Comparison of ENCODE assay signal across 9 cellular contexts in the genomic region with DNA sequence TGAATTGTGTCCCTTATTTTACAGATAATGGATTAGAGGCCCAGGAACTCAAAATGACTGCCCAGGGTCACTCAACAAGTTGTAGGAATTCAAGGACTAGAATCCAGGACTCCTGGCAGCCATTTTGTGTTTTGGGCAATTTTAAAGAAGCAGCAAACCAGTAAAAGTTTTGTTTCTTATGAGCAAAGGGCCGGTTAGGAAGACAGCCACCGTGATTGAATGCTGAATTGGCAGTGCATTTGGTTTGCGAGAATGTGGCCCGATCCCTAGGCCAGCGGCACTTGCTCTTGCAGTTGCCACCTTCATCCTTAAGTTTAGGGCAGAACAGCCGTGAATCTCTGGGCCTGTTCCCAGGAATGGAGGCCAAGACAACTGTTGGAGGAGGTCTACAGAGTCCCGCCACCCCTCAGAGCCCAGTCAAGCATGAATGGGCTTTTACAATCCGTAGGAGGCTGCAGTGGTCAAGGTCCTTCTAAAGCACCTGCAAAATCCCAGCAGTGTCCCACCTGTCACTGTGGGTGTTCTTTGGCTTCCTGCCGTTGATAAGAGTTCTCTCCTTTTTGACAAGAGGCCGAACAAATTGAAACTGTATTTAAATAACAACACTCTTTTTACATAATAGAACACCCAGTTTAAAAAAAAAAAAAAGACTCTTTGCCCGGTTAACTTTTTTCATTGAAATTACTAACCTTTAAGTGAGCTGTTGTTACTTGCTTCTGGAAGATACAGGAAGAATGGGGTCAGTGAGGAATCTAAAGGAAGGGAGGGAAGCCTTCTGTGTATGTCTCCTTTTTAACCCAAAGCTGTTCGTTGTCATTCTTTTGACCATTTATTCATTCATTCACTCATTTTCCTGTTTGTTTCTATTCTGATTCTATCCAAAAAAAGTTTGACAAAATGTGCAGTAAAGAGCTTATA.
A peak's percentile ranks its signal among the peaks of the same experiment; 100 is the strongest.
DNase-seq lines count a peak whose midpoint lies in the region; ATAC-seq and TF ChIP-seq lines count a peak whose summit lies in the region.
"Had no signal": no experiment of that assay in that cellular context is flagged by ENCODE, and none has a peak within 500 bp of the region (broad histone marks: within the 10 kb centered on the region; RNA-seq: fewer than 3 reads in every experiment).

No MANE protein-coding gene starts in this region.

- peak overlapping the region in 31 of 59 donors; percentile 1 to 57 (median 39) for H3K4me3 ChIP-seq in dorsolateral prefrontal cortex
- H3K4me3 ChIP-seq in mesenchymal stem cell (ENCODE audit: insufficient read depth in 1 of 2, low read depth in 1 of 2, low read length in 2 of 2), result no peak overlapping the region
- peak overlapping the region in 1 of 4 donors; percentile 13 for H3K4me3 ChIP-seq in transverse colon

- H3K18ac ChIP-seq in mesenchymal stem cell (ENCODE audit: low read depth in 1 of 2, low read length in 2 of 2), result peak overlapping the region; percentile 58 to 83

- intact Hi-C loops in dorsolateral prefrontal cortex (cut with DNase I), result no loop called here
- intact Hi-C loops in transverse colon (cut with DNase I; ENCODE audit: low total_unique reads), result no loop called here

- in situ Hi-C loops in transverse colon (cut with MboI; ENCODE audit: low pct_ligation_motif_present in 1 of 4, low pct_unique_long_range_greater_than_20kb in 1 of 4, low sequenced_read_pairs in 3 of 4), result no loop called here

- H3K27ac ChIP-seq in dorsolateral prefrontal cortex, result peak overlapping the region in 21 of 59 donors; percentile 7 to 64 (median 36)
- peak overlapping the region; percentile 86 for H3K27ac ChIP-seq in mesenchymal stem cell (ENCODE audit: low read length, poor library complexity, severe bottlenecking)
- H3K27ac ChIP-seq in transverse colon, result peak overlapping the region; percentile 66 to 82 (median 78)

- H4K91ac ChIP-seq in mesenchymal stem cell (ENCODE audit: low read length), result peak overlapping the region; percentile 82

- H2BK120ac ChIP-seq in mesenchymal stem cell (ENCODE audit: low read depth, low read length), result no peak overlapping the region

- no peak for TF ChIP-seq POLR2A in transverse colon (IDR thresholded peaks at IDR 0.05)

- H3K4me1 ChIP-seq in mesenchymal stem cell (ENCODE audit: control insufficient read depth, insufficient read depth, low read depth, low read length), result peaks cover 11% of the 10 kb centered on the region
- peaks cover 18 to 64% (median 46%) of the 10 kb centered on the region in 4 donors for H3K4me1 ChIP-seq in transverse colon

- peak overlapping the region; percentile 88 for H2AK5ac ChIP-seq in mesenchymal stem cell (ENCODE audit: low read length, severe bottlenecking)

- H3K23ac ChIP-seq in mesenchymal stem cell (ENCODE audit: low read length in 2 of 2), result no peak overlapping the region

- peak overlapping the region in 1 of 2 experiments; percentile 30 for H3K14ac ChIP-seq in mesenchymal stem cell (ENCODE audit: low read length in 2 of 2)

- peak overlapping the region; percentile 51 to 59 for H2BK12ac ChIP-seq in mesenchymal stem cell (ENCODE audit: low read length in 2 of 2)

- H4K8ac ChIP-seq in mesenchymal stem cell (ENCODE audit: low read length), result peak overlapping the region; percentile 92

- H3K9ac ChIP-seq in mesenchymal stem cell (ENCODE audit: low read length), result peak overlapping the region; percentile 57

- H2BK15ac ChIP-seq in mesenchymal stem cell (ENCODE audit: low read depth, poor library complexity, severe bottlenecking), result no peak overlapping the region

- TF ChIP-seq CTCF in dorsolateral prefrontal cortex (IDR thresholded peaks at IDR 0.05 in 54 of 56, conservative IDR thresholded peaks at IDR 0.05 in 2 of 56; ENCODE audit: low read depth in 1 of 56, partially characterized antibody in 56 of 56) (no peak), transverse colon (IDR thresholded peaks at IDR 0.05) (no peak)

- H3K27me3 ChIP-seq in dorsolateral prefrontal cortex, result no peaks in the 10 kb centered on the region
- no peaks in the 10 kb centered on the region for H3K27me3 ChIP-seq in mesenchymal stem cell (ENCODE audit: control insufficient read depth in 1 of 2, insufficient read depth in 1 of 2, low read length in 2 of 2)
- H3K27me3 ChIP-seq in transverse colon, result no peaks in the 10 kb centered on the region

- peaks cover 5% of the 10 kb centered on the region for H3K79me1 ChIP-seq in mesenchymal stem cell (replicated peaks; ENCODE audit: low read length, poor library complexity, severe bottlenecking)

- peak overlapping the region in 1 of 2 experiments; percentile 74 for H3K4ac ChIP-seq in mesenchymal stem cell (ENCODE audit: low read depth in 1 of 2, low read length in 2 of 2)

- no peak for ATAC-seq in GM21526 (IDR thresholded peaks at IDR 0.05; ENCODE audit: low FRiP score, unreplicated experiment)

- 66% methylated on average over 10 of the region's 12 CpGs for WGBS in mesenchymal stem cell
- WGBS in transverse colon (ENCODE audit: low coverage in 1 of 2), 2 donors, result 55 to 58% methylated on average over 4 to 12 of the region's 12 CpGs

- H3K36me3 ChIP-seq in mesenchymal stem cell (ENCODE audit: control insufficient read depth in 1 of 2, insufficient read depth in 2 of 2, low read depth in 1 of 2, low read length in 2 of 2), result peaks cover 0 to 4% of the 10 kb centered on the region in 2 experiments
- no peaks in the 10 kb centered on the region for H3K36me3 ChIP-seq in transverse colon

- H3K9me3 ChIP-seq in mesenchymal stem cell (ENCODE audit: control insufficient read depth, low read length) (no peaks in the 10 kb centered on the region), transverse colon (no peaks in the 10 kb centered on the region)

- peak overlapping the region; percentile 26 for H3K4me2 ChIP-seq in mesenchymal stem cell (ENCODE audit: low read length, poor library complexity, severe bottlenecking)

- H2BK5ac ChIP-seq in mesenchymal stem cell (ENCODE audit: low read depth, low read length, poor library complexity, severe bottlenecking), result peak overlapping the region; percentile 22

- peak; percentile 89 for DNase-seq in NCI-H146 treated with DMSO at 0.1 percent for 48 hours (lab: John Stamatoyannopoulos, UW; ENCODE audit: unreplicated experiment)
- no peak for DNase-seq in dorsolateral prefrontal cortex
- DNase-seq in mesenchymal stem cell, result no peak
- no peak for DNase-seq in transverse colon
- no peak for DNase-seq in NCI-H2171 treated with DMSO at 0.1 percent for 48 hours (lab: John Stamatoyannopoulos, UW)
- no peak for DNase-seq in GF-D8 (lab: John Stamatoyannopoulos, UW)
- DNase-seq: activated CD4-positive, CD25-positive, alpha-beta regulatory T cell treated with anti-CD3 and anti-CD28 coated beads, Interleukin-2, amount 50 U/mL, for 72 hours; SIG-M5 had no signal

- TF ChIP-seq EP300 in transverse colon (IDR thresholded peaks at IDR 0.05; ENCODE audit: low read depth), result no peak

- H2AFZ ChIP-seq in mesenchymal stem cell (ENCODE audit: low read depth, low read length), result no peak overlapping the region

Comparison
In these comparisons a context has a peak if more than half of its experiments do, and no peak if none do; other contexts are left out.
1. H3K4me3 ChIP-seq: peak in dorsolateral prefrontal cortex (31 of 59); none in mesenchymal stem cell (0 of 2).